Comparison of ENCODE assay signal across 14 cellular contexts in genomic region chr3:111738790-111739189, GRCh38.
DNase-seq lines count a peak whose midpoint lies in the region; ATAC-seq and TF ChIP-seq lines count a peak whose summit lies in the region.
"Had no signal": no experiment of that assay in that cellular context is flagged by ENCODE, and none has a peak within 500 bp of the region (broad histone marks: within the 10 kb centered on the region; RNA-seq: fewer than 3 reads in every experiment).

No MANE protein-coding gene starts in this region.

- no peak overlapping the region for H2AFZ ChIP-seq in KMS-11 (ENCODE audit: low read depth)
- H2AFZ ChIP-seq in mesenchymal stem cell (ENCODE audit: low read depth, low read length) = no peak overlapping the region

- no peak for ATAC-seq in body of pancreas
- ATAC-seq in GM21825 (IDR thresholded peaks at IDR 0.05; ENCODE audit: unreplicated experiment) = no peak
- no peak for ATAC-seq in HG03025 (IDR thresholded peaks at IDR 0.05; ENCODE audit: low FRiP score, unreplicated experiment)

- H2BK120ac ChIP-seq in mesenchymal stem cell (ENCODE audit: low read depth, low read length) = no peak overlapping the region

- H3K27me3 ChIP-seq in KMS-11 (ENCODE audit: insufficient read depth, low read depth) = no peaks in the 10 kb centered on the region
- H3K27me3 ChIP-seq in body of pancreas = no peaks in the 10 kb centered on the region
- no peaks in the 10 kb centered on the region for H3K27me3 ChIP-seq in mesenchymal stem cell (ENCODE audit: control insufficient read depth in 1 of 2, insufficient read depth in 1 of 2, low read length in 2 of 2)
- H3K27me3 ChIP-seq in stomach smooth muscle (ENCODE audit: control insufficient read depth in 1 of 2, insufficient read depth in 2 of 2, low read length in 2 of 2) = no peaks in the 10 kb centered on the region
- H3K27me3 ChIP-seq: BE2C, cardiac muscle cell had no signal

- H2AK5ac ChIP-seq in mesenchymal stem cell (ENCODE audit: low read length, severe bottlenecking) = peak overlapping the region; percentile 73

- H4K20me1 ChIP-seq in KMS-11 (ENCODE audit: insufficient read depth) = no peaks in the 10 kb centered on the region

- H3K36me3 ChIP-seq in KMS-11 (ENCODE audit: insufficient read depth) (no peaks in the 10 kb centered on the region), body of pancreas (replicated peaks in 1 of 2; ENCODE audit: insufficient read depth in 1 of 2, low read depth in 2 of 2) (no peaks in the 10 kb centered on the region), mesenchymal stem cell (ENCODE audit: control insufficient read depth in 1 of 2, insufficient read depth in 2 of 2, low read depth in 1 of 2, low read length in 2 of 2) (no peaks in the 10 kb centered on the region), stomach smooth muscle (ENCODE audit: control insufficient read depth in 2 of 2, insufficient read depth in 2 of 2, low read length in 2 of 2) (no peaks in the 10 kb centered on the region)
- H3K36me3 ChIP-seq: BE2C, cardiac muscle cell had no signal

- H4K8ac ChIP-seq in mesenchymal stem cell (ENCODE audit: low read length) = no peak overlapping the region

- H2BK15ac ChIP-seq in mesenchymal stem cell (ENCODE audit: low read depth, poor library complexity, severe bottlenecking) = no peak overlapping the region

- H2BK12ac ChIP-seq in mesenchymal stem cell (ENCODE audit: low read length in 2 of 2) = peak overlapping the region in 1 of 2 experiments; percentile 92

- no peaks in the 10 kb centered on the region for H3K79me2 ChIP-seq in KMS-11 (ENCODE audit: insufficient read depth, low read depth)

- H3K4me2 ChIP-seq in KMS-11 = peak overlapping the region; percentile 99
- no peak overlapping the region for H3K4me2 ChIP-seq in mesenchymal stem cell (ENCODE audit: low read length, poor library complexity, severe bottlenecking)

- peak overlapping the region in 1 of 2 experiments; percentile 66 for H3K4ac ChIP-seq in mesenchymal stem cell (ENCODE audit: low read depth in 1 of 2, low read length in 2 of 2)

- no peak overlapping the region for H4K91ac ChIP-seq in mesenchymal stem cell (ENCODE audit: low read length)

- H3K4me3 ChIP-seq in KMS-11 (IDR thresholded peaks at IDR 0.05; ENCODE audit: insufficient read depth, low read depth, low read length) = no peak overlapping the region
- no peak overlapping the region for H3K4me3 ChIP-seq in body of pancreas
- H3K4me3 ChIP-seq in mesenchymal stem cell (ENCODE audit: insufficient read depth in 1 of 2, low read depth in 1 of 2, low read length in 2 of 2) = no peak overlapping the region
- no peak overlapping the region for H3K4me3 ChIP-seq in stomach smooth muscle (ENCODE audit: low read length in 2 of 2)
- H3K4me3 ChIP-seq: cardiac muscle cell had no signal

- H3K9me3 ChIP-seq in body of pancreas (no peaks in the 10 kb centered on the region), mesenchymal stem cell (ENCODE audit: control insufficient read depth, low read length) (no peaks in the 10 kb centered on the region), stomach smooth muscle (ENCODE audit: control insufficient read depth in 2 of 2, low read length in 2 of 2) (no peaks in the 10 kb centered on the region)
- H3K9me3 ChIP-seq: BE2C had no signal

- H3K23ac ChIP-seq in mesenchymal stem cell (ENCODE audit: low read length in 2 of 2) = no peak overlapping the region

- no peak for DNase-seq in body of pancreas
- DNase-seq in mesenchymal stem cell = no peak
- no peak for DNase-seq in NCI-H2171 (lab: John Stamatoyannopoulos, UW)
- no peak for DNase-seq in activated CD4-positive, CD25-positive, alpha-beta regulatory T cell treated with anti-CD3 and anti-CD28 coated beads, Interleukin-2, amount 50 U/mL, for 72 hours
- DNase-seq: activated naive CD4-positive, alpha-beta T cell treated with anti-CD3 and anti-CD28 coated beads, Interleukin-2, amount 10 ng/mL, durations not matched to agents 7 days and 5 days; BE2C; NCI-H1417; NCI-H226; stimulated activated naive CD4-positive, alpha-beta T cell had no signal

- no peak overlapping the region for H3K14ac ChIP-seq in mesenchymal stem cell (ENCODE audit: low read length in 2 of 2)

- no peak overlapping the region for H3K9ac ChIP-seq in KMS-11
- no peak overlapping the region for H3K9ac ChIP-seq in mesenchymal stem cell (ENCODE audit: low read length)
- no peak overlapping the region for H3K9ac ChIP-seq in stomach smooth muscle (ENCODE audit: low read length in 2 of 2)

- H3K27ac ChIP-seq in KMS-11 = 0 out of 2 replicates have a peak overlapping the region, but pooled peaks have one; percentile 16
- peak overlapping the region; percentile 64 to 92 (median 89) for H3K27ac ChIP-seq in body of pancreas
- peak overlapping the region; percentile 27 for H3K27ac ChIP-seq in mesenchymal stem cell (ENCODE audit: low read length, poor library complexity, severe bottlenecking)
- peak overlapping the region; percentile 69 for H3K27ac ChIP-seq in stomach smooth muscle (ENCODE audit: low read length)
- H3K27ac ChIP-seq: cardiac muscle cell had no signal

- no peak for TF ChIP-seq POLR2A in body of pancreas (IDR thresholded peaks at IDR 0.05)

- intact Hi-C loops in body of pancreas (cut with DNase I) = no loop called here

- H3K79me1 ChIP-seq in mesenchymal stem cell (replicated peaks; ENCODE audit: low read length, poor library complexity, severe bottlenecking) = peaks cover 2% of the 10 kb centered on the region

- 62 to 67% methylated on average over 4 of the region's 4 CpGs for WGBS in body of pancreas, 2 donors
- no CpG with 5 or more reads among the region's 4 CpGs for WGBS in mesenchymal stem cell

- peak overlapping the region in 1 of 2 experiments; percentile 86 for H3K18ac ChIP-seq in mesenchymal stem cell (ENCODE audit: low read depth in 1 of 2, low read length in 2 of 2)

- no peak overlapping the region for H2BK5ac ChIP-seq in mesenchymal stem cell (ENCODE audit: low read depth, low read length, poor library complexity, severe bottlenecking)

- TF ChIP-seq CTCF in KMS-11 (conservative IDR thresholded peaks at IDR 0.05; ENCODE audit: low read depth, low read length) (no peak), body of pancreas (IDR thresholded peaks at IDR 0.05) (no peak)

- H3K4me1 ChIP-seq in KMS-11 (ENCODE audit: low read depth, poor library complexity, severe bottlenecking) (peaks cover 64% of the 10 kb centered on the region), body of pancreas (peaks cover 79% of the 10 kb centered on the region), mesenchymal stem cell (ENCODE audit: control insufficient read depth, insufficient read depth, low read depth, low read length) (peaks cover 2% of the 10 kb centered on the region), stomach smooth muscle (ENCODE audit: control insufficient read depth, insufficient read depth, low read length) (peaks cover 22% of the 10 kb centered on the region)
- H3K4me1 ChIP-seq: BE2C had no signal

Comparison
In these comparisons a context has a peak if more than half of its experiments do, and no peak if none do; other contexts are left out.
1. H3K27ac ChIP-seq: peak in every context shown above with its lines; median percentile 89 in body of pancreas; 69 in stomach smooth muscle; 27 in mesenchymal stem cell; 16 in KMS-11.